Comparison of ENCODE assay signal across 24 cellular contexts in genomic region chr9:117418111-117418510, GRCh38.
"Had no signal": no experiment of that assay in that cellular context is flagged by ENCODE, and none has a peak within 500 bp of the region (broad histone marks: within the 10 kb centered on the region; RNA-seq: fewer than 3 reads in every experiment).

No MANE protein-coding gene starts in this region.

- H3K9me3 ChIP-seq: colonic mucosa, esophagus muscularis mucosa, esophagus squamous epithelium, gastrocnemius medialis, gastroesophageal sphincter, heart left ventricle, heart right ventricle had no signal

- H3K4me3 ChIP-seq: colonic mucosa, coronary artery, dorsolateral prefrontal cortex, esophagus muscularis mucosa, esophagus squamous epithelium, gastrocnemius medialis, gastroesophageal sphincter, heart left ventricle, heart right ventricle had no signal

- H3K36me3 ChIP-seq: colonic mucosa, esophagus muscularis mucosa, esophagus squamous epithelium, gastrocnemius medialis, gastroesophageal sphincter, heart left ventricle, heart right ventricle had no signal

- DNase-seq: colonic mucosa; cortex of kidney; dermis blood vessel endothelial cell; dorsolateral prefrontal cortex; effector CD4-positive, alpha-beta T cell; effector CD8-positive, alpha-beta T cell; effector memory CD4-positive, alpha-beta T cell; effector memory CD8-positive, alpha-beta T cell; endodermal cell; erythroblast; esophagus squamous epithelium; foreskin fibroblast; foreskin keratinocyte; foreskin melanocyte; gastrocnemius medialis; glutamatergic neuron; head of caudate nucleus; heart left ventricle; heart right ventricle had no signal

- H3K9me3 Mint-ChIP-seq: dendritic cell treated with granulocyte-macrophage colony-stimulating factor and Interleukin-4, amounts not matched to agents 40 ng/mL and 50 ng/mL, for 4 days; effector memory CD8-positive, alpha-beta T cell; endodermal cell had no signal

- H3K27me3 ChIP-seq: dorsolateral prefrontal cortex had no signal

- H3K27ac ChIP-seq: colonic mucosa, coronary artery, dorsolateral prefrontal cortex, epithelial cell of prostate, esophagus muscularis mucosa, esophagus squamous epithelium, foreskin keratinocyte, gastrocnemius medialis, gastroesophageal sphincter, heart left ventricle, heart right ventricle had no signal

- H3K27ac Mint-ChIP-seq: dendritic cell treated with granulocyte-macrophage colony-stimulating factor and Interleukin-4, amounts not matched to agents 40 ng/mL and 50 ng/mL, for 4 days; effector memory CD8-positive, alpha-beta T cell; endodermal cell had no signal

- H3K4me3 Mint-ChIP-seq: dendritic cell treated with granulocyte-macrophage colony-stimulating factor and Interleukin-4, amounts not matched to agents 40 ng/mL and 50 ng/mL, for 4 days; effector memory CD8-positive, alpha-beta T cell; endodermal cell had no signal

- H3K4me1 ChIP-seq: colonic mucosa, foreskin keratinocyte had no signal
